1 cellular context compared by ENCODE assay signal in the genomic region with DNA sequence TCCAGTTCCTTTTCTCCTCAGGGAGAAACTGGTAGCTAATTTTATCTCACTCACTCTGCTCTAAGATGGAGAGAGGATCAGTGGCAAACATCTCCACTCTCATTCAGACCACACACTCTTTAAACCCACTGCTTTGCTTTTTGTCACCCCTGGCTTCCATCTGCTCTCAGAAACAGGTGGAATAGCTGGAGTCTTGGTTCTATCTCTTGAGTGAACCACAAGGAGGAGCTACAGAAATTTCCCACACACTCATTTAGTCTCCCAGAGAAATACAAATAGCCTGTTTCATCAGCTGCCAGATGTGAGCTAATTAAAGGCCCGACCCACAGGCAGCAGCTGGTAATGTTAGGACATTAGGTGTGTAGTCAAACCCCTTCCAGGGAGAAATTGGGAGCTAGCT.
TF ChIP-seq lines count a peak whose summit lies in the region.

No MANE protein-coding gene starts in this region.

TF ChIP-seq in WTC11, 78 proteins besides CTCF, POLR2A, EP300 and RAD21 (continued from another document):
- TF ChIP-seq, protein P1, sequence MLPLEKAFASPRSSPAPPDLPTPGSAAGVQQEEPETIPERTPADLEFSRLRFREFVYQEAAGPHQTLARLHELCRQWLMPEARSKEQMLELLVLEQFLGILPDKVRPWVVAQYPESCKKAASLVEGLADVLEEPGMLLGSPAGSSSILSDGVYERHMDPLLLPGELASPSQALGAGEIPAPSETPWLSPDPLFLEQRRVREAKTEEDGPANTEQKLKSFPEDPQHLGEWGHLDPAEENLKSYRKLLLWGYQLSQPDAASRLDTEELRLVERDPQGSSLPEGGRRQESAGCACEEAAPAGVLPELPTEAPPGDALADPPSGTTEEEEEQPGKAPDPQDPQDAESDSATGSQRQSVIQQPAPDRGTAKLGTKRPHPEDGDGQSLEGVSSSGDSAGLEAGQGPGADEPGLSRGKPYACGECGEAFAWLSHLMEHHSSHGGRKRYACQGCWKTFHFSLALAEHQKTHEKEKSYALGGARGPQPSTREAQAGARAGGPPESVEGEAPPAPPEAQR (CRISPR knock-in tag; IDR thresholded peaks at IDR 0.05) = no peak
- no peak for TF ChIP-seq E2F1 (CRISPR knock-in tag; IDR thresholded peaks at IDR 0.05)
TF ChIP-seq in WTC11: peak in this region for 0.
